ENCODE assay signal across 15 cellular contexts in genomic region chr11:70537576-70538571, GRCh38.
"Had no signal": no experiment of that assay in that cellular context is flagged by ENCODE, and none has a peak within 500 bp of the region (broad histone marks: within the 10 kb centered on the region; RNA-seq: fewer than 3 reads in every experiment).

No MANE protein-coding gene starts in this region.

- H3K27me3 ChIP-seq: adrenal gland, gastroesophageal sphincter, hepatocyte had no signal

- H3K27ac ChIP-seq: adrenal gland, gastroesophageal sphincter, hepatocyte, SK-N-MC, tibial artery had no signal

- H3K4me1 ChIP-seq: adrenal gland, gastroesophageal sphincter, tibial artery had no signal

- H3K4me3 ChIP-seq: adrenal gland, gastroesophageal sphincter, hepatocyte, SK-N-MC, tibial artery had no signal

- H3K36me3 ChIP-seq: adrenal gland, gastroesophageal sphincter, tibial artery had no signal

- ATAC-seq: activated CD8-positive, alpha-beta T cell treated with anti-CD3 and anti-CD28 coated beads, Interleukin-2, amount 10 ng/mL, durations not matched to agents 7 days and 5 days; activated T-helper 17 cell treated with anti-CD3 and anti-CD28 coated beads, Interleukin-2, amount 50 U/mL, for 72 hours; effector memory CD8-positive, alpha-beta T cell; gastroesophageal sphincter; naive thymus-derived CD8-positive, alpha-beta T cell; stimulated activated effector memory CD8-positive, alpha-beta T cell treated with anti-CD3 and anti-CD28 coated beads, Interleukin-12 subunit alpha, Interleukin-12 subunit beta, amount 100 ng/mL, for 72 hours; WTC11 had no signal

- H3K9me3 ChIP-seq: adrenal gland had no signal

- DNase-seq: activated CD4-positive, alpha-beta T cell treated with anti-CD3 and anti-CD28 coated beads for 48 hours; activated CD8-positive, alpha-beta T cell treated with anti-CD3 and anti-CD28 coated beads, Interleukin-2, amount 10 ng/mL, durations not matched to agents 7 days and 5 days; activated naive CD4-positive, alpha-beta T cell treated with anti-CD3 and anti-CD28 coated beads, Interleukin-2, amount 50 U/mL, for 16 hours; adrenal gland; effector memory CD8-positive, alpha-beta T cell; kidney glomerular epithelial cell; small intestine had no signal
